Comparison of ENCODE assay signal across 19 cellular contexts in genomic region chr13:45601680-45602079, GRCh38. TPM values are rescaled to one million over a fixed set of nuclear protein-coding genes. Genes with fewer than 3 reads are reported as not detected.
DNase-seq lines count a peak whose midpoint lies in the region; ATAC-seq and TF ChIP-seq lines count a peak whose summit lies in the region.
"Had no signal": no experiment of that assay in that cellular context is flagged by ENCODE, and none has a peak within 500 bp of the region (broad histone marks: within the 10 kb centered on the region; RNA-seq: fewer than 3 reads in every experiment).

No MANE protein-coding gene starts in this region.

- H3K27ac Mint-ChIP-seq in osteocyte (ENCODE audit: unreplicated experiment) (no peak overlapping the region), type B pancreatic cell (no peak overlapping the region)
- H3K27ac Mint-ChIP-seq in activated naive CD4-positive, alpha-beta T cell treated with anti-CD3 and anti-CD28 coated beads, Interleukin-2, amount 50 U/mL, for 72 hours: no peak overlapping the region
- H3K27ac Mint-ChIP-seq: B cell; CD4-positive, alpha-beta memory T cell; CD8-positive, alpha-beta memory T cell had no signal

- DNase-seq in left kidney (ENCODE audit: low read depth, low spot score) (peak; percentile 36), osteocyte (ENCODE audit: extremely low spot score, unreplicated experiment) (peak; percentile 27), gastrocnemius medialis (no peak), type B pancreatic cell (ENCODE audit: extremely low spot score, unreplicated experiment) (no peak)
- DNase-seq in activated naive CD4-positive, alpha-beta T cell treated with anti-CD3 and anti-CD28 coated beads, Interleukin-2, amount 50 U/mL, for 72 hours (ENCODE audit: low spot score in 2 of 2): no peak
- DNase-seq: 8988T; AML-193; CD4-positive, alpha-beta memory T cell; CD4-positive, CD25-positive, alpha-beta regulatory T cell; CD8-positive, alpha-beta memory T cell; COR-L47; DMS79 treated with DMSO at 0.1 percent for 48 hours; GF-D8 had no signal

- ATAC-seq in gastrocnemius medialis: peak; percentile 41 to 66
- ATAC-seq in activated naive CD4-positive, alpha-beta T cell treated with anti-CD3 and anti-CD28 coated beads, Interleukin-2, amount 50 U/mL, for 72 hours: no peak
- ATAC-seq in HG03097 (IDR thresholded peaks at IDR 0.05; ENCODE audit: low FRiP score, unreplicated experiment): no peak
- no peak for ATAC-seq in HG02798 (IDR thresholded peaks at IDR 0.05; ENCODE audit: poor library complexity, unreplicated experiment)

- H3K4me1 ChIP-seq in gastrocnemius medialis: peaks cover 0 to 11% of the 10 kb centered on the region in 2 donors

- H3K27ac ChIP-seq in C4-2B: peak overlapping the region; percentile 7; the same call in 1 of the 2 replicates
- no peak overlapping the region for H3K27ac ChIP-seq in gastrocnemius medialis
- H3K27ac ChIP-seq: BLaER1 treated with 17β-estradiol and CSF1 and Interleukin-3, amounts not matched to agents 10 nM and 100 nM had no signal

- in situ Hi-C loops in gastrocnemius medialis (cut with MboI; ENCODE audit: low sequenced_read_pairs in 4 of 4): no loop called here

- no peaks in the 10 kb centered on the region for H3K9me3 Mint-ChIP-seq in osteocyte (ENCODE audit: unreplicated experiment)
- no peaks in the 10 kb centered on the region for H3K9me3 Mint-ChIP-seq in activated naive CD4-positive, alpha-beta T cell treated with anti-CD3 and anti-CD28 coated beads, Interleukin-2, amount 50 U/mL, for 72 hours
- H3K9me3 Mint-ChIP-seq in type B pancreatic cell: peaks cover 8% of the 10 kb centered on the region
- H3K9me3 Mint-ChIP-seq: CD8-positive, alpha-beta memory T cell had no signal

- intact Hi-C loops in gastrocnemius medialis (cut with DNase I; ENCODE audit: low total_unique reads): no loop called here

- no peak for TF ChIP-seq POLR2A in gastrocnemius medialis (IDR thresholded peaks at IDR 0.05)

- H3K36me3 ChIP-seq in gastrocnemius medialis: no peaks in the 10 kb centered on the region
- H3K36me3 ChIP-seq: BLaER1 treated with 17β-estradiol and CSF1 and Interleukin-3, amounts not matched to agents 10 nM and 100 nM had no signal

- no peaks in the 10 kb centered on the region for H3K9me3 ChIP-seq in gastrocnemius medialis

- H3K36me3 Mint-ChIP-seq in osteocyte (ENCODE audit: unreplicated experiment) (no peaks in the 10 kb centered on the region), type B pancreatic cell (no peaks in the 10 kb centered on the region)
- H3K36me3 Mint-ChIP-seq in activated naive CD4-positive, alpha-beta T cell treated with anti-CD3 and anti-CD28 coated beads, Interleukin-2, amount 50 U/mL, for 72 hours: no peaks in the 10 kb centered on the region
- H3K36me3 Mint-ChIP-seq: CD14-positive monocyte; CD4-positive, alpha-beta memory T cell; CD4-positive, CD25-positive, alpha-beta regulatory T cell; CD8-positive, alpha-beta memory T cell had no signal

- H3K4me1 Mint-ChIP-seq in osteocyte (ENCODE audit: unreplicated experiment): no peaks in the 10 kb centered on the region
- H3K4me1 Mint-ChIP-seq in type B pancreatic cell (ENCODE audit: unreplicated experiment): no peaks in the 10 kb centered on the region
- H3K4me1 Mint-ChIP-seq: B cell; CD14-positive monocyte; CD4-positive, alpha-beta memory T cell; CD4-positive, CD25-positive, alpha-beta regulatory T cell; CD8-positive, alpha-beta memory T cell had no signal

- no peak overlapping the region for H3K4me3 ChIP-seq in gastrocnemius medialis
- H3K4me3 ChIP-seq: BLaER1 treated with 17β-estradiol and CSF1 and Interleukin-3, amounts not matched to agents 10 nM and 100 nM had no signal

- H3K27me3 Mint-ChIP-seq in osteocyte (ENCODE audit: unreplicated experiment) (peaks cover 59% of the 10 kb centered on the region), type B pancreatic cell (peaks cover 9% of the 10 kb centered on the region)

- no peaks in the 10 kb centered on the region for H3K27me3 ChIP-seq in gastrocnemius medialis
- H3K27me3 ChIP-seq: BLaER1 treated with 17β-estradiol and CSF1 and Interleukin-3, amounts not matched to agents 10 nM and 100 nM had no signal

- H3K4me3 Mint-ChIP-seq in osteocyte (ENCODE audit: unreplicated experiment): no peak overlapping the region
- H3K4me3 Mint-ChIP-seq in type B pancreatic cell: no peak overlapping the region
- H3K4me3 Mint-ChIP-seq: B cell; CD14-positive monocyte; CD4-positive, alpha-beta memory T cell; CD4-positive, CD25-positive, alpha-beta regulatory T cell; CD8-positive, alpha-beta memory T cell had no signal

- TF ChIP-seq CTCF in C4-2B (conservative IDR thresholded peaks at IDR 0.05) (no peak), osteocyte (IDR thresholded peaks at IDR 0.05) (no peak), gastrocnemius medialis (IDR thresholded peaks at IDR 0.05 in 4 of 5, conservative IDR thresholded peaks at IDR 0.05 in 1 of 5) (no peak), type B pancreatic cell (conservative IDR thresholded peaks at IDR 0.05) (no peak)

RNA-seq across cellular contexts. Expression of gene ERICH6B, which starts 13.9 kb away (rescaled TPM):
- total RNA-seq in osteocyte (not detected in 2 replicates), gastrocnemius medialis (not detected), type B pancreatic cell (ENCODE audit: low replicate concordance) (not detected in 2 replicates)
- total RNA-seq in activated naive CD4-positive, alpha-beta T cell treated with anti-CD3 and anti-CD28 coated beads, Interleukin-2, amount 50 U/mL, for 72 hours: not detected
- total RNA-seq: B cell; CD4-positive, alpha-beta memory T cell; CD4-positive, CD25-positive, alpha-beta regulatory T cell; CD8-positive, alpha-beta memory T cell had no signal

Comparison
In these comparisons a context has a peak if more than half of its experiments do, and no peak if none do; other contexts are left out.
1. DNase-seq: peak in left kidney (single experiment) and osteocyte (single experiment); none in gastrocnemius medialis (0 of 2), activated naive CD4-positive, alpha-beta T cell treated with anti-CD3 and anti-CD28 coated beads, Interleukin-2, amount 50 U/mL, for 72 hours (0 of 2) and type B pancreatic cell (single experiment).
2. ATAC-seq: peak in gastrocnemius medialis (2 of 2); none in activated naive CD4-positive, alpha-beta T cell treated with anti-CD3 and anti-CD28 coated beads, Interleukin-2, amount 50 U/mL, for 72 hours (0 of 2), HG03097 (single experiment) and HG02798 (single experiment).